Comparison of ENCODE assay signal across 25 cellular contexts in genomic region chr6:41874741-41875140, GRCh38.
"Had no signal": no experiment of that assay in that cellular context is flagged by ENCODE, and none has a peak within 500 bp of the region (broad histone marks: within the 10 kb centered on the region; RNA-seq: fewer than 3 reads in every experiment).

No MANE protein-coding gene starts in this region.

- FAIRE-seq: HTR-8/SVneo had no signal

- DNase-seq: Kasumi-1, MM.1S, NCI-H1092, NCI-H1105 treated with DMSO at 0.1 percent for 48 hours, NCI-H1417 treated with DMSO at 0.1 percent for 48 hours, NCI-H146, NCI-H1694 treated with DMSO at 0.1 percent for 48 hours, NCI-H1930, NCI-H2081, NCI-H2171, NCI-H226, NCI-H446, NCI-H510A, NCI-H524 treated with DMSO at 0.1 percent for 48 hours, NCI-H69, NCI-H774, RPMI8226, SHP77, SK-N-SH, SW 1271, T-cell had no signal

- H3K9ac ChIP-seq: KMS-11, SK-N-SH had no signal

- H3K4me3 Mint-ChIP-seq: T-cell; T-helper 1 cell treated with Interleukin-12 subunit alpha and Interleukin-12 subunit beta and Interleukin-4 antibody, amounts not matched to agents 30 μg/mL and 1 μg/mL, for 36 hours had no signal

- ATAC-seq: T-cell had no signal

- H3K27ac Mint-ChIP-seq: T-cell; T-helper 1 cell treated with Interleukin-12 subunit alpha and Interleukin-12 subunit beta and Interleukin-4 antibody, amounts not matched to agents 30 μg/mL and 1 μg/mL, for 36 hours had no signal

- H3K27me3 Mint-ChIP-seq: T-cell had no signal

- H3K9me3 Mint-ChIP-seq: T-cell; T-helper 1 cell treated with Interleukin-12 subunit alpha and Interleukin-12 subunit beta and Interleukin-4 antibody, amounts not matched to agents 30 μg/mL and 1 μg/mL, for 36 hours had no signal

- H3K4me1 Mint-ChIP-seq: T-cell had no signal

- H3K27ac ChIP-seq: HL-60, KMS-11 had no signal

- H3K36me3 Mint-ChIP-seq: T-cell had no signal

- H3K9me3 ChIP-seq: SK-N-SH had no signal

- H3K4me2 ChIP-seq: KMS-11, SK-N-SH had no signal
